Comparison of ENCODE assay signal across 1 cellular context in the genomic region with DNA sequence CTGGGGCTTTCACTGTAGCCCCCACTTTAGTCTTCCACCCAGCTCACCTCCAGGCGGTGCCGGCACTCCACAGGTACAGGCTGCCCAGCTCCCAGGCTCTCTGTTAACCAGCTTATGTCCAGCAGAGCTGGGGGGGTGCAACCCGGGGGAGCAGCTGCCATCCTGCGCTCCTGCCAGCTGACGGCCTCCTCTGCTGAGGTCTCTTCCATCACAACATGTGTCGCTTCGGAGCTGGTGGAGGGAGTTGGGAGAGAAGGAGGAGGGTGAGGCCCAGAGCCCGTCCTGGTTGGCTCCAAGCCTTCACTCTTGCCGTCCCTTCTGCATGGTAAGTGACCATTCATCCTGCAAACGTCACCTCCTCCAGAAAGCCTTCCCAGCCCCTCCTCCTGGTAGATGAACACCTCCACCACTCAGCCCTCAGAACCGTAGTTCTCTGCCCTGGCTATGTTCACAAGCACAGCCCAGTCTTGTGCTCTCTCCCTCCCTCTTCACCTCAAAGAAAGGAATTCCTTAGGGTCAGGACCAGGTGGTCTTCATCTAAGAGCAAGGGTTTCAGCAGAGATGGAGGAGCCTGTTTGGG.
TF ChIP-seq lines count a peak whose summit lies in the region.

No MANE protein-coding gene starts in this region.

TF ChIP-seq in HCT116, 20 proteins besides CTCF, POLR2A, EP300 and RAD21 (continued from another document):
- no peak for TF ChIP-seq ATF3 (IDR thresholded peaks at IDR 0.05)
- TF ChIP-seq TCF7L2 (IDR thresholded peaks at IDR 0.05; ENCODE audit: borderline replicate concordance, extremely low read depth, insufficient read depth, insufficient read length): no peak
- no peak for TF ChIP-seq MAX (IDR thresholded peaks at IDR 0.05)
